Comparison of ENCODE assay signal across 1 cellular context in genomic region chr12:1217191-1217949, GRCh38.
TF ChIP-seq lines count a peak whose summit lies in the region.

No MANE protein-coding gene starts in this region.

TF ChIP-seq in HepG2, 621 proteins besides CTCF, POLR2A, EP300 and RAD21 (continued from another document):
- TF ChIP-seq ZNF18 (CRISPR knock-in tag; IDR thresholded peaks at IDR 0.05; ENCODE audit: insufficient replicate concordance) (no peak), ZBED4 (CRISPR knock-in tag; IDR thresholded peaks at IDR 0.05; ENCODE audit: borderline replicate concordance) (no peak), ZBTB44 (CRISPR knock-in tag; IDR thresholded peaks at IDR 0.05) (no peak), ZC3H13 (CRISPR knock-in tag; IDR thresholded peaks at IDR 0.05) (no peak), E2F5 (CRISPR knock-in tag; conservative IDR thresholded peaks at IDR 0.05) (no peak), ZNF207 (IDR thresholded peaks at IDR 0.05; ENCODE audit: borderline replicate concordance) (no peak), PHF20 (CRISPR knock-in tag; IDR thresholded peaks at IDR 0.05) (no peak), TFAP4 (IDR thresholded peaks at IDR 0.05; ENCODE audit: borderline replicate concordance, low read depth) (no peak)
